ENCODE assay signal across 9 cellular contexts in the genomic region with DNA sequence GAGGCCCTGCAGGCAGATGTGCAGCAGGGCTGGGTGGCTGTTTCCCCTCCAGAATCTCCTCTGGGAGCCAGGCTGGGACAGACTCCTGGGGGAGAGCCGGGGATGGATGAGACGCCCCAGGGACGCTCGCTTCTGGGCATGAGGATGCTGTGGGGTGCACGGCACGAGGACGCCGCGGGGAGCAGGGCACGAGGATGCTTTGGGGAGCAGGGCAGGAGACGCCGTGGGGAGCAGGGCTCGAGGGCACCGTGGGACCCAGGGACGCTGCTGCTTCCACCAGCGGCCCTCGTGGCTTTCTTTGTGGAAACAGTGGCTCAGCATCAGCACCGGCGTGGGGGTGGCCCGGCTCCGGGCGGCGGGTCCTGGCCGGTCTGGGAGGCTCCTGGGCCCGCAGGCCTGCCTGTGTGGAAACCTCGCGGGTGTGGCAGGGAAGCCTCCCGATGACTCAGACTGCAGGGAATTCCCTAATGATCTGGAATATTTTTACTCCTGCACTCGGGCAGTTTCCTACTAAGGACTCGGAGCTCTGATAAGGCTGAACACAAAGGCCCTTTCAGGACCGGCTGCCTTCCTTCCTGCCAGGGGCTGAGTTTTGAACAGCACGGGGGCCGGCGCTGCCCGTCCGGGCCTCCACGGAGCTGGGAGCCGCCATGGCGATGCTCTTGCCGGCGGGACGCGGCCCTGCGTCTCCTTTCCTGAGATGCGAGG.
DNase-seq lines count a peak whose midpoint lies in the region; ATAC-seq, FAIRE-seq and TF ChIP-seq lines count a peak whose summit lies in the region.
"Had no signal": no experiment of that assay in that cellular context is flagged by ENCODE, and none has a peak within 500 bp of the region (broad histone marks: within the 10 kb centered on the region; RNA-seq: fewer than 3 reads in every experiment).

No MANE protein-coding gene starts in this region.

- no peak overlapping the region for H3K4me3 Mint-ChIP-seq in activated CD4-positive, alpha-beta T cell treated with anti-CD3 and anti-CD28 coated beads for 36 hours

- H3K27me3 ChIP-seq in adipocyte (replicated peaks; ENCODE audit: control insufficient read depth, insufficient read depth, low read length): no peaks in the 10 kb centered on the region

- peaks cover 6% of the 10 kb centered on the region for H3K4me1 ChIP-seq in adipocyte (ENCODE audit: control insufficient read depth, insufficient read depth, low read length)

- peaks cover 33% of the 10 kb centered on the region for H3K36me3 Mint-ChIP-seq in activated CD4-positive, alpha-beta T cell treated with anti-CD3 and anti-CD28 coated beads for 36 hours (ENCODE audit: low read depth)

- intact Hi-C loops in left cardiac atrium (cut with DNase I): loop anchor here in 1 of 2 donors (5.0 kb wide), 1 partner anchor 49 kb away; no protein-coding TSS in a partner anchor
- intact Hi-C loops in activated CD4-positive, alpha-beta T cell treated with anti-CD3 and anti-CD28 coated beads for 36 hours (cut with DNase I, micrococcal nuclease): no loop called here

- no peak overlapping the region for H3K27ac Mint-ChIP-seq in activated CD4-positive, alpha-beta T cell treated with anti-CD3 and anti-CD28 coated beads for 36 hours

- POLR2A ChIA-PET in activated CD4-positive, alpha-beta T cell treated with anti-CD3 and anti-CD28 coated beads for 36 hours (lab: Charles Lee): no interaction called here

- H3K9me3 ChIP-seq in adipocyte (ENCODE audit: control insufficient read depth, low read length): no peaks in the 10 kb centered on the region

- H3K27me3 Mint-ChIP-seq in activated CD4-positive, alpha-beta T cell treated with anti-CD3 and anti-CD28 coated beads for 36 hours: no peaks in the 10 kb centered on the region

- no peak for TF ChIP-seq CTCF in D721Med (IDR thresholded peaks at IDR 0.05; ENCODE audit: insufficient read depth, missing control alignments)
- no peak for TF ChIP-seq CTCF in retinal pigment epithelial cell (conservative IDR thresholded peaks at IDR 0.05; ENCODE audit: low read depth, low read length)

- no peaks in the 10 kb centered on the region for H3K9me3 Mint-ChIP-seq in activated CD4-positive, alpha-beta T cell treated with anti-CD3 and anti-CD28 coated beads for 36 hours (ENCODE audit: low read depth)

- FAIRE-seq in D721Med (lab: Jason Lieb, UNC): no peak

- peak; percentile 24 for DNase-seq in D721Med (ENCODE audit: insufficient read length, low spot score)
- DNase-seq in adipocyte (ENCODE audit: low read depth): peak; percentile 91
- peak; percentile 88 for DNase-seq in left cardiac atrium
- DNase-seq in retinal pigment epithelial cell (ENCODE audit: low read depth): peak; percentile 86
- no peak for DNase-seq in activated CD4-positive, alpha-beta T cell treated with anti-CD3 and anti-CD28 coated beads for 36 hours
- DNase-seq: NCI-H1092 had no signal

- peak; percentile 83 to 89 for ATAC-seq in left cardiac atrium
- ATAC-seq in HG03442 (IDR thresholded peaks at IDR 0.05; ENCODE audit: unreplicated experiment): no peak
- no peak for ATAC-seq in activated CD4-positive, alpha-beta T cell treated with anti-CD3 and anti-CD28 coated beads for 36 hours
- no peak for ATAC-seq in GM18907 (IDR thresholded peaks at IDR 0.05; ENCODE audit: unreplicated experiment)
- ATAC-seq in GM18870 (IDR thresholded peaks at IDR 0.05; ENCODE audit: unreplicated experiment): no peak

- H3K4me1 Mint-ChIP-seq in activated CD4-positive, alpha-beta T cell treated with anti-CD3 and anti-CD28 coated beads for 36 hours: no peaks in the 10 kb centered on the region

- H3K36me3 ChIP-seq in adipocyte (ENCODE audit: control insufficient read depth, insufficient read depth, low read length, severe bottlenecking): no peaks in the 10 kb centered on the region

- CTCF ChIA-PET in activated CD4-positive, alpha-beta T cell treated with anti-CD3 and anti-CD28 coated beads for 36 hours (lab: Charles Lee): no interaction called here

- H3K4me3 ChIP-seq in adipocyte (ENCODE audit: low read length) (peak overlapping the region; percentile 72), retinal pigment epithelial cell (ENCODE audit: low read length) (no peak overlapping the region)

- H3K9ac ChIP-seq in adipocyte (ENCODE audit: low read length): peak overlapping the region; percentile 80

Comparison
In these comparisons a context has a peak if more than half of its experiments do, and no peak if none do; other contexts are left out.
1. ATAC-seq: peak in left cardiac atrium (2 of 2); none in HG03442 (single experiment), activated CD4-positive, alpha-beta T cell treated with anti-CD3 and anti-CD28 coated beads for 36 hours (single experiment), GM18907 (single experiment) and GM18870 (single experiment).